ENCODE assay signal across 8 cellular contexts in genomic region chr15:70099167-70099965, GRCh38. TPM values are rescaled to one million over a fixed set of nuclear protein-coding genes. Genes with fewer than 3 reads are reported as not detected.
DNase-seq lines count a peak whose midpoint lies in the region; ATAC-seq, FAIRE-seq and TF ChIP-seq lines count a peak whose summit lies in the region.

No MANE protein-coding gene starts in this region.

- H2BK20ac ChIP-seq in H1 (ENCODE audit: low read length), result no peak overlapping the region

- peaks cover 34% of the 10 kb centered on the region; the same call in 1 of the 2 replicates for H3K23me2 ChIP-seq in H1 (ENCODE audit: low read depth, low read length)

- POLR2A ChIA-PET in H1 (lab: Charles Lee; ENCODE audit: partially characterized antibody), result interaction anchor here (0.6 to 12.8 kb wide), 38 partner anchors 8 to 1162 kb away, joined by 3 to 151 read pairs (median 4); partner anchors contain the start of gene RPLP1

- H2AFZ ChIP-seq in H1 (ENCODE audit: low read length), result no peak overlapping the region
- no peak overlapping the region for H2AFZ ChIP-seq in mesenchymal stem cell (ENCODE audit: low read depth, low read length)

- no peak overlapping the region for H3K23ac ChIP-seq in H1 (ENCODE audit: insufficient read length)
- no peak overlapping the region for H3K23ac ChIP-seq in mesenchymal stem cell (ENCODE audit: low read length in 2 of 2)

- H3K9me3 ChIP-seq in H1 (ENCODE audit: insufficient read depth in 2 of 2, low read depth in 1 of 2, low read length in 1 of 2) (no peaks in the 10 kb centered on the region), mesenchymal stem cell (ENCODE audit: control insufficient read depth, low read length) (no peaks in the 10 kb centered on the region)

- peak overlapping the region; percentile 53 to 77 (median 70) for H3K9ac ChIP-seq in H1 (replicated peaks in 1 of 4; ENCODE audit: extremely low read depth in 1 of 4, low read depth in 3 of 4, low read length in 3 of 4)
- H3K9ac ChIP-seq in mesenchymal stem cell (ENCODE audit: low read length), result peak overlapping the region; percentile 92

- TF ChIP-seq RAD21 in H1 (IDR thresholded peaks at IDR 0.05 in 1 of 2, conservative IDR thresholded peaks at IDR 0.05 in 1 of 2; ENCODE audit: low read depth in 2 of 2, low read length in 2 of 2), result no peak

- peak overlapping the region; percentile 8; the same call in 1 of the 2 replicates for H2BK5ac ChIP-seq in H1 (ENCODE audit: low read depth, low read length)
- H2BK5ac ChIP-seq in mesenchymal stem cell (ENCODE audit: low read depth, low read length, poor library complexity, severe bottlenecking), result no peak overlapping the region

- H2BK12ac ChIP-seq in H1 (ENCODE audit: low read depth, low read length) (peak overlapping the region; percentile 68; the same call in 1 of the 2 replicates), mesenchymal stem cell (ENCODE audit: low read length in 2 of 2) (peak overlapping the region in 1 of 2 experiments; percentile 92)

- CTCF ChIA-PET in H1 (lab: Charles Lee; ENCODE audit: partially characterized antibody), result interaction anchor here (1.3 to 4.1 kb wide), 2 partner anchors 12 to 182 kb away, joined by 3 to 16 read pairs; no protein-coding TSS in a partner anchor

- peaks cover 3 to 4% of the 10 kb centered on the region in 2 experiments for H4K20me1 ChIP-seq in H1 (replicated peaks in 1 of 2; ENCODE audit: control insufficient read depth in 1 of 2, insufficient read depth in 2 of 2, low read length in 2 of 2)

- H4K91ac ChIP-seq in H1 (replicated peaks; ENCODE audit: insufficient read length, low read length) (peak overlapping the region; percentile 14), mesenchymal stem cell (ENCODE audit: low read length) (peak overlapping the region; percentile 87)

- peak; percentile 39 for ATAC-seq in GM21367 (IDR thresholded peaks at IDR 0.05; ENCODE audit: unreplicated experiment)

- no peak overlapping the region for H2BK15ac ChIP-seq in H1 (ENCODE audit: low read length)
- peak overlapping the region; percentile 98 for H2BK15ac ChIP-seq in mesenchymal stem cell (ENCODE audit: low read depth, poor library complexity, severe bottlenecking)

- peaks cover 0 to 23% of the 10 kb centered on the region in 2 experiments; a peak in 2 of 4 replicates for H3K79me2 ChIP-seq in H1 (ENCODE audit: control insufficient read depth in 1 of 2, insufficient read depth in 2 of 2, low read length in 2 of 2)

- H3K4me1 ChIP-seq in H1 (replicated peaks in 1 of 4; ENCODE audit: control insufficient read depth in 3 of 4, insufficient read depth in 4 of 4, low read length in 3 of 4), result peaks cover 4 to 14% (median 11%) of the 10 kb centered on the region in 4 experiments
- peaks cover 25% of the 10 kb centered on the region for H3K4me1 ChIP-seq in mesenchymal stem cell (ENCODE audit: control insufficient read depth, insufficient read depth, low read depth, low read length)

- H3K4ac ChIP-seq in H1 (replicated peaks; ENCODE audit: insufficient read length, low read depth, low read length), result no peak overlapping the region
- H3K4ac ChIP-seq in mesenchymal stem cell (ENCODE audit: low read depth in 1 of 2, low read length in 2 of 2), result peak overlapping the region; percentile 95

- TF ChIP-seq EP300 in H1 (IDR thresholded peaks at IDR 0.05; ENCODE audit: borderline replicate concordance in 1 of 2, low read depth in 2 of 2, low read length in 2 of 2), result peak in 1 of 2 experiments; percentile 63; a peak in 1 of 3 replicates

- 2% methylated on average over 48 of the region's 69 CpGs; no CpG with 5 or more reads in 1 of the 2 experiments for WGBS in H1 (ENCODE audit: extremely low coverage in 1 of 2, insufficient coverage in 1 of 2, insufficient read length in 1 of 2, insufficient replicate concordance in 2 of 2, low coverage in 1 of 2, low lambda C conversion rate in 2 of 2, missing lambda C conversion rate in 1 of 2), 2 experiments
- under 1% methylated on average over 68 of the region's 69 CpGs for WGBS in mesenchymal stem cell

- H4K8ac ChIP-seq in H1 (ENCODE audit: extremely low read depth, insufficient read depth, low read length) (peak overlapping the region; percentile 98), mesenchymal stem cell (ENCODE audit: low read length) (peak overlapping the region; percentile 75)

- peak; percentile 60 for FAIRE-seq in H1 (lab: Jason Lieb, UNC)

- H2BK120ac ChIP-seq in H1 (replicated peaks; ENCODE audit: low read depth, low read length), result no peak overlapping the region
- H2BK120ac ChIP-seq in mesenchymal stem cell (ENCODE audit: low read depth, low read length), result peak overlapping the region; percentile 89

- H3K27ac ChIP-seq in H1 (ENCODE audit: low read depth, low read length), result peak overlapping the region; percentile 75
- H3K27ac ChIP-seq in mesenchymal stem cell (ENCODE audit: low read length, poor library complexity, severe bottlenecking), result no peak overlapping the region

- H3K4me2 ChIP-seq in H1 (ENCODE audit: insufficient read depth in 1 of 2, low read depth in 2 of 2, low read length in 2 of 2) (peak overlapping the region; percentile 99 to 100), mesenchymal stem cell (ENCODE audit: low read length, poor library complexity, severe bottlenecking) (peak overlapping the region; percentile 96)

- H3K36me3 ChIP-seq in H1 (ENCODE audit: control insufficient read depth in 2 of 4, insufficient read depth in 4 of 4, low read length in 3 of 4) (peaks cover 0 to under 1% (median 0%) of the 10 kb centered on the region in 4 experiments; a peak in 2 of 8 replicates), mesenchymal stem cell (ENCODE audit: control insufficient read depth in 1 of 2, insufficient read depth in 2 of 2, low read depth in 1 of 2, low read length in 2 of 2) (no peaks in the 10 kb centered on the region)

- H3K18ac ChIP-seq in H1 (ENCODE audit: extremely low read depth, low read length), result peak overlapping the region; percentile 48
- H3K18ac ChIP-seq in mesenchymal stem cell (ENCODE audit: low read depth in 1 of 2, low read length in 2 of 2), result peak overlapping the region; percentile 95 to 97

- H2AK5ac ChIP-seq in H1 (ENCODE audit: low read depth, low read length) (no peak overlapping the region), mesenchymal stem cell (ENCODE audit: low read length, severe bottlenecking) (no peak overlapping the region)

- H3K56ac ChIP-seq in H1 (replicated peaks; ENCODE audit: insufficient read length, low read depth, low read length), result no peak overlapping the region

- TF ChIP-seq CTCF in H1 (IDR thresholded peaks at IDR 0.05; ENCODE audit: control extremely low read depth in 1 of 3, insufficient read depth in 1 of 3, low read depth in 1 of 3, low read length in 3 of 3), result no peak

- TF ChIP-seq POLR2A in H1 (IDR thresholded peaks at IDR 0.05; ENCODE audit: control extremely low read depth in 1 of 2, low read depth in 2 of 2, low read length in 2 of 2), result peak; percentile 83 to 95

- DNase-seq in COLO668 (lab: John Stamatoyannopoulos, UW; ENCODE audit: unreplicated experiment), result peak; percentile 99
- DNase-seq in HUDEP-2 (lab: John Stamatoyannopoulos, UW; ENCODE audit: unreplicated experiment in 76 of 76), result peak; percentile 70 to 99 (median 98)
- peak; percentile 99 for DNase-seq in NOMO-1 treated with dmso at 0.1 percent for 144 hours (lab: John Stamatoyannopoulos, UW; ENCODE audit: unreplicated experiment)
- peak; percentile 100 for DNase-seq in activated CD8-positive, alpha-beta memory T cell treated with anti-CD3 and anti-CD28 coated beads, Interleukin-2, amount 50 U/mL, for 1 hour (ENCODE audit: extremely low read depth)
- peak; percentile 100 for DNase-seq in H1 (ENCODE audit: low read depth in 1 of 2, low spot score in 2 of 2)
- peak; percentile 99 for DNase-seq in mesenchymal stem cell
- DNase-seq in stimulated activated CD8-positive, alpha-beta memory T cell treated with anti-CD3 and anti-CD28 coated beads, Interleukin-12 subunit alpha, Interleukin-12 subunit beta, amount 100 ng/mL, for 24 hours (ENCODE audit: extremely low read depth), result peak; percentile 100

- peaks cover 0 to 18% (median 16%) of the 10 kb centered on the region in 4 experiments; a peak in 6 of 7 replicates for H3K27me3 ChIP-seq in H1 (replicated peaks in 1 of 4; ENCODE audit: control insufficient read depth in 3 of 4, extremely low read depth in 1 of 4, insufficient read depth in 3 of 4, low read length in 3 of 4)
- H3K27me3 ChIP-seq in mesenchymal stem cell (ENCODE audit: control insufficient read depth in 1 of 2, insufficient read depth in 1 of 2, low read length in 2 of 2), result peaks cover 19 to 21% of the 10 kb centered on the region in 2 experiments

- no peak overlapping the region for H4K5ac ChIP-seq in H1 (ENCODE audit: insufficient read length, low read depth, low read length)

- H3K4me3 ChIP-seq in H1 (ENCODE audit: extremely low read depth in 1 of 4, insufficient read depth in 2 of 4, low read depth in 3 of 4, low read length in 4 of 4), result peak overlapping the region; percentile 51 to 99 (median 56)
- H3K4me3 ChIP-seq in mesenchymal stem cell (ENCODE audit: insufficient read depth in 1 of 2, low read depth in 1 of 2, low read length in 2 of 2), result peak overlapping the region; percentile 60 to 76

- H3K14ac ChIP-seq in H1 (ENCODE audit: insufficient read length) (no peak overlapping the region), mesenchymal stem cell (ENCODE audit: low read length in 2 of 2) (peak overlapping the region; percentile 68 to 80)

- H3K79me1 ChIP-seq in H1 (ENCODE audit: low read depth, low read length), result no peaks in the 10 kb centered on the region
- H3K79me1 ChIP-seq in mesenchymal stem cell (replicated peaks; ENCODE audit: low read length, poor library complexity, severe bottlenecking), result peaks cover 12% of the 10 kb centered on the region

TF ChIP-seq in H1, 55 proteins besides CTCF, POLR2A, EP300 and RAD21 (continues in another document):
- TF ChIP-seq POLR2AphosphoS5 (IDR thresholded peaks at IDR 0.05; ENCODE audit: low read depth, low read length), result peak; percentile 90
- TF ChIP-seq YY1 (IDR thresholded peaks at IDR 0.05; ENCODE audit: low read depth, low read length), result peak; percentile 86
- TF ChIP-seq ATF3 (IDR thresholded peaks at IDR 0.05; ENCODE audit: insufficient read depth, low read depth, low read length), result no peak

RNA-seq across cellular contexts. Expression of gene TLE3, which starts 1.6 kb away (rescaled TPM):
- 61.2 and 67.5 TPM in 2 replicates for total RNA-seq in H1 (2021; fragmentation: NEBNext Ultra II Directional; extraction: Animal tissue kit (Norgen Biotek cat#: 25700))
- 25.1 and 50.3 TPM in 2 replicates for polyA plus RNA-seq in H1 (2011; rRNA removed)
- polyA plus RNA-seq in H1 (2011; cell fraction: cytosol; rRNA removed), result 33.9 TPM
- 74.7 TPM for polyA plus RNA-seq in H1 (2011; cell fraction: nucleus; rRNA removed)
- 51.9 to 54.9 TPM (median 54.2 TPM) in 4 replicates for polyA plus RNA-seq in H1 (2012, experiment 1 of 2)
- 50.8 TPM for polyA plus RNA-seq in H1 (2012, experiment 2 of 2)
- 27.6 TPM for polyA plus RNA-seq in H1 (2013, experiment 1 of 2)
- polyA plus RNA-seq in H1 (2013, experiment 2 of 2), result 25.2 TPM
- 68.7 and 75.5 TPM in 2 replicates for polyA minus RNA-seq in H1 (2011; rRNA and poly(A)+ RNA removed)
- polyA minus RNA-seq in H1 (2011; cell fraction: cytosol; rRNA and poly(A)+ RNA removed), result 62.8 TPM
- 101 TPM for polyA minus RNA-seq in H1 (2011; cell fraction: nucleus; rRNA and poly(A)+ RNA removed)
- polyA plus RNA-seq in mesenchymal stem cell (2013, experiment 1 of 2), result 42.9 TPM
- 39.2 TPM for polyA plus RNA-seq in mesenchymal stem cell (2013, experiment 2 of 2)
